1 cellular context compared by ENCODE assay signal in genomic region chr11:62591448-62592215, GRCh38.
A peak's percentile ranks its signal among the peaks of the same experiment; 100 is the strongest.
TF ChIP-seq lines count a peak whose summit lies in the region.

Gene TUT1, minus strand, starts transcription at chr11:62591523. Its CDS starts 38 bp downstream, at chr11:62591485.

TF ChIP-seq in K562, 482 proteins besides CTCF, POLR2A, EP300 and RAD21 (continued from another document and continues in another):
- 0 out of 2 replicates have a peak, but pooled peaks have one; percentile 16 for TF ChIP-seq ZBTB34 (CRISPR knock-in tag; IDR thresholded peaks at IDR 0.05)
- no peak for TF ChIP-seq ZKSCAN3 (CRISPR knock-in tag; IDR thresholded peaks at IDR 0.05)
- peak; percentile 62 for TF ChIP-seq NFIC (IDR thresholded peaks at IDR 0.05)
- no peak for TF ChIP-seq MCM7 (IDR thresholded peaks at IDR 0.05)
- TF ChIP-seq, protein P1, sequence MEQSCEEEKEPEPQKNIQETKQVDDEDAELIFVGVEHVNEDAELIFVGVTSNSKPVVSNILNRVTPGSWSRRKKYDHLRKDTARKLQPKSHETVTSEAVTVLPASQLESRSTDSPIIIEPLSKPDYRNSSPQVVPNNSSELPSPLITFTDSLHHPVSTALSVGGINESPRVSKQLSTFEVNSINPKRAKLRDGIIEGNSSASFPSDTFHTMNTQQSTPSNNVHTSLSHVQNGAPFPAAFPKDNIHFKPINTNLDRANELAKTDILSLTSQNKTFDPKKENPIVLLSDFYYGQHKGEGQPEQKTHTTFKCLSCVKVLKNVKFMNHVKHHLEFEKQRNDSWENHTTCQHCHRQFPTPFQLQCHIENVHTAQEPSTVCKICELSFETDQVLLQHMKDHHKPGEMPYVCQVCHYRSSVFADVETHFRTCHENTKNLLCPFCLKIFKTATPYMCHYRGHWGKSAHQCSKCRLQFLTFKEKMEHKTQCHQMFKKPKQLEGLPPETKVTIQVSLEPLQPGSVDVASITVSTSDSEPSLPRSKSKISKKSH (CRISPR knock-in tag; IDR thresholded peaks at IDR 0.05) = no peak
- no peak for TF ChIP-seq ELK3 (CRISPR knock-in tag; IDR thresholded peaks at IDR 0.05)
- TF ChIP-seq CHD2 (IDR thresholded peaks at IDR 0.05; ENCODE audit: low read depth, low read length) = peak; percentile 59; the same call in 1 of the 2 replicates
- TF ChIP-seq ASH1L (IDR thresholded peaks at IDR 0.05; ENCODE audit: borderline replicate concordance, low read depth, partially characterized antibody) = peak; percentile 57
- TF ChIP-seq PPARD (CRISPR knock-in tag; IDR thresholded peaks at IDR 0.05) = no peak
- no peak for TF ChIP-seq CBX8 (IDR thresholded peaks at IDR 0.05; ENCODE audit: borderline replicate concordance, extremely low read depth, low read depth, low read length, poor library complexity, severe bottlenecking)
- TF ChIP-seq, protein P2, sequence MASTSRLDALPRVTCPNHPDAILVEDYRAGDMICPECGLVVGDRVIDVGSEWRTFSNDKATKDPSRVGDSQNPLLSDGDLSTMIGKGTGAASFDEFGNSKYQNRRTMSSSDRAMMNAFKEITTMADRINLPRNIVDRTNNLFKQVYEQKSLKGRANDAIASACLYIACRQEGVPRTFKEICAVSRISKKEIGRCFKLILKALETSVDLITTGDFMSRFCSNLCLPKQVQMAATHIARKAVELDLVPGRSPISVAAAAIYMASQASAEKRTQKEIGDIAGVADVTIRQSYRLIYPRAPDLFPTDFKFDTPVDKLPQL (IDR thresholded peaks at IDR 0.05; ENCODE audit: extremely low read depth, insufficient read length) = no peak
- no peak for TF ChIP-seq NFXL1 (CRISPR knock-in tag; IDR thresholded peaks at IDR 0.05)
- no peak for TF ChIP-seq CEBPB (tag; IDR thresholded peaks at IDR 0.05)
- TF ChIP-seq RBM39 (optimal IDR thresholded peaks at IDR 0.05; ENCODE audit: low read depth, low read length) = peak; percentile 36
- no peak for TF ChIP-seq ZNF318 (IDR thresholded peaks at IDR 0.05; ENCODE audit: borderline replicate concordance in 1 of 2, low read depth in 1 of 2)
- no peak for TF ChIP-seq CLOCK (CRISPR knock-in tag; IDR thresholded peaks at IDR 0.05; ENCODE audit: borderline replicate concordance)
- no peak for TF ChIP-seq GABPB2 (CRISPR knock-in tag; conservative IDR thresholded peaks at IDR 0.05)
- peak; percentile 99 for TF ChIP-seq SP1 (CRISPR knock-in tag; IDR thresholded peaks at IDR 0.05)
- no peak for TF ChIP-seq MCM3 (IDR thresholded peaks at IDR 0.05)
- TF ChIP-seq RERE (CRISPR knock-in tag; IDR thresholded peaks at IDR 0.05; ENCODE audit: borderline replicate concordance) = no peak
- no peak for TF ChIP-seq DNMT1 (IDR thresholded peaks at IDR 0.05)
- no peak for TF ChIP-seq ARHGAP35 (IDR thresholded peaks at IDR 0.05; ENCODE audit: partially characterized antibody)
- peak; percentile 59 for TF ChIP-seq POU5F1 (IDR thresholded peaks at IDR 0.05; ENCODE audit: borderline replicate concordance, low read depth, low read length, partially characterized antibody)
- peak; percentile 98 for TF ChIP-seq CXXC5 (CRISPR knock-in tag; IDR thresholded peaks at IDR 0.05)
- TF ChIP-seq ZNF586 (CRISPR knock-in tag; conservative IDR thresholded peaks at IDR 0.05) = no peak
- TF ChIP-seq TRIM24 (IDR thresholded peaks at IDR 0.05) = peak in 1 of 2 experiments; percentile 100; a peak in 2 of 4 replicates
- TF ChIP-seq MAX (CRISPR knock-in tag; IDR thresholded peaks at IDR 0.05) = peak; percentile 86
- no peak for TF ChIP-seq SMARCA5 (IDR thresholded peaks at IDR 0.05)
